In the genomic region with DNA sequence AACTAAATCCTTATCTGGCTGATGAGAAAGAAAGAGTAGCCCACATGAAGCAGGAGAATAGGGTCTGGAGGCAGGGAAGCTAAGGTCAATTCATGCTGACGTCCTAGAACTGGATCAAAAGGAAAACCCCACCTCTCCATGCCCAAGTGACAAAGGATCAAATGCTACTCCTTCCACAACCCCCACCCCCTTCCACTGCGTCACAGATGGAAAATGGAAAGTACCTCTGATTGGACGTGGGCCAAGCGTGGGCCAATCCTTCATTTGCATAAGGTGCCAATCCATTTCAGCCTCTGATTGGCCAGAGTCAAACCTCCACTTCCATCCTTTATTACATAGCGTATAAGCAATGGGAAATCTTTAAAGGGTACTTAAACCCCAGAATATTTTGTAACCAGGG, we compare ENCODE assay signal across 1 cellular context.
TF ChIP-seq lines count a peak whose summit lies in the region.

No MANE protein-coding gene starts in this region.

TF ChIP-seq in WTC11, 78 proteins besides CTCF, POLR2A, EP300 and RAD21 (continued from another document):
- TF ChIP-seq, protein P1, sequence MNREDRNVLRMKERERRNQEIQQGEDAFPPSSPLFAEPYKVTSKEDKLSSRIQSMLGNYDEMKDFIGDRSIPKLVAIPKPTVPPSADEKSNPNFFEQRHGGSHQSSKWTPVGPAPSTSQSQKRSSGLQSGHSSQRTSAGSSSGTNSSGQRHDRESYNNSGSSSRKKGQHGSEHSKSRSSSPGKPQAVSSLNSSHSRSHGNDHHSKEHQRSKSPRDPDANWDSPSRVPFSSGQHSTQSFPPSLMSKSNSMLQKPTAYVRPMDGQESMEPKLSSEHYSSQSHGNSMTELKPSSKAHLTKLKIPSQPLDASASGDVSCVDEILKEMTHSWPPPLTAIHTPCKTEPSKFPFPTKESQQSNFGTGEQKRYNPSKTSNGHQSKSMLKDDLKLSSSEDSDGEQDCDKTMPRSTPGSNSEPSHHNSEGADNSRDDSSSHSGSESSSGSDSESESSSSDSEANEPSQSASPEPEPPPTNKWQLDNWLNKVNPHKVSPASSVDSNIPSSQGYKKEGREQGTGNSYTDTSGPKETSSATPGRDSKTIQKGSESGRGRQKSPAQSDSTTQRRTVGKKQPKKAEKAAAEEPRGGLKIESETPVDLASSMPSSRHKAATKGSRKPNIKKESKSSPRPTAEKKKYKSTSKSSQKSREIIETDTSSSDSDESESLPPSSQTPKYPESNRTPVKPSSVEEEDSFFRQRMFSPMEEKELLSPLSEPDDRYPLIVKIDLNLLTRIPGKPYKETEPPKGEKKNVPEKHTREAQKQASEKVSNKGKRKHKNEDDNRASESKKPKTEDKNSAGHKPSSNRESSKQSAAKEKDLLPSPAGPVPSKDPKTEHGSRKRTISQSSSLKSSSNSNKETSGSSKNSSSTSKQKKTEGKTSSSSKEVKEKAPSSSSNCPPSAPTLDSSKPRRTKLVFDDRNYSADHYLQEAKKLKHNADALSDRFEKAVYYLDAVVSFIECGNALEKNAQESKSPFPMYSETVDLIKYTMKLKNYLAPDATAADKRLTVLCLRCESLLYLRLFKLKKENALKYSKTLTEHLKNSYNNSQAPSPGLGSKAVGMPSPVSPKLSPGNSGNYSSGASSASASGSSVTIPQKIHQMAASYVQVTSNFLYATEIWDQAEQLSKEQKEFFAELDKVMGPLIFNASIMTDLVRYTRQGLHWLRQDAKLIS (CRISPR knock-in tag; IDR thresholded peaks at IDR 0.05; ENCODE audit: borderline replicate concordance): no peak
- TF ChIP-seq ZNF396 (CRISPR knock-in tag; IDR thresholded peaks at IDR 0.05; ENCODE audit: borderline replicate concordance) (no peak), IRF2 (CRISPR knock-in tag; IDR thresholded peaks at IDR 0.05; ENCODE audit: borderline replicate concordance, low read depth) (no peak), NFE2L1 (CRISPR knock-in tag; IDR thresholded peaks at IDR 0.05) (no peak)
- TF ChIP-seq, protein P2, sequence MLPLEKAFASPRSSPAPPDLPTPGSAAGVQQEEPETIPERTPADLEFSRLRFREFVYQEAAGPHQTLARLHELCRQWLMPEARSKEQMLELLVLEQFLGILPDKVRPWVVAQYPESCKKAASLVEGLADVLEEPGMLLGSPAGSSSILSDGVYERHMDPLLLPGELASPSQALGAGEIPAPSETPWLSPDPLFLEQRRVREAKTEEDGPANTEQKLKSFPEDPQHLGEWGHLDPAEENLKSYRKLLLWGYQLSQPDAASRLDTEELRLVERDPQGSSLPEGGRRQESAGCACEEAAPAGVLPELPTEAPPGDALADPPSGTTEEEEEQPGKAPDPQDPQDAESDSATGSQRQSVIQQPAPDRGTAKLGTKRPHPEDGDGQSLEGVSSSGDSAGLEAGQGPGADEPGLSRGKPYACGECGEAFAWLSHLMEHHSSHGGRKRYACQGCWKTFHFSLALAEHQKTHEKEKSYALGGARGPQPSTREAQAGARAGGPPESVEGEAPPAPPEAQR (CRISPR knock-in tag; IDR thresholded peaks at IDR 0.05): no peak
- TF ChIP-seq, protein P3, sequence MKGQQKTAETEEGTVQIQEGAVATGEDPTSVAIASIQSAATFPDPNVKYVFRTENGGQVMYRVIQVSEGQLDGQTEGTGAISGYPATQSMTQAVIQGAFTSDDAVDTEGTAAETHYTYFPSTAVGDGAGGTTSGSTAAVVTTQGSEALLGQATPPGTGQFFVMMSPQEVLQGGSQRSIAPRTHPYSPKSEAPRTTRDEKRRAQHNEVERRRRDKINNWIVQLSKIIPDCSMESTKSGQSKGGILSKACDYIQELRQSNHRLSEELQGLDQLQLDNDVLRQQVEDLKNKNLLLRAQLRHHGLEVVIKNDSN (CRISPR knock-in tag; IDR thresholded peaks at IDR 0.05): no peak
